Comparison of ENCODE assay signal across 21 cellular contexts in the genomic region with DNA sequence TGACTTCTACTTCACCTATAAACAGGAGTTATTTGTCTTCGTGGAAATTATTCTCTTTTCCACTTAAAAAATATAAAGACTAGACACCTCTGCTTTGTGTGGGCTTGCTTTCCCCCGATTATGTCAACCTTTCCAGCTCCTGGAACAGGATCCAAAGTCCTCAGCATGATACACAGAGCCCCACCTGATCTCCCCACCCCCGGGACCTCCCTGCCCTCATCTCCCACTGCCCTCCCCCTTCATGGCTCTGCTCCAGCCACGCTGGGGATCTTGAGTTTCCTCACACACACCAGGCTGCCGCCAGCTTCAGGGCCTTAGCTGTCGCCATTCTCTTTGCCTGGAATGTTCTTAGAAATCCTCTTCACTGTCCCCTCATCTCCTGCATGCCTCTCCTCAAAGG.
"Had no signal": no experiment of that assay in that cellular context is flagged by ENCODE, and none has a peak within 500 bp of the region (broad histone marks: within the 10 kb centered on the region; RNA-seq: fewer than 3 reads in every experiment).

No MANE protein-coding gene starts in this region.

- H3K9me3 Mint-ChIP-seq: natural killer cell treated with Interleukin-12 subunit alpha and Interleukin-12 subunit beta and Interleukin-15 and Interleukin-18, amount 100 ng/mL, for 72 hours; type B pancreatic cell had no signal

- H3K4me1 ChIP-seq: esophagus muscularis mucosa, gastrocnemius medialis, heart right ventricle, left ventricle myocardium inferior, right atrium auricular region, suprapubic skin, thyroid gland, uterus had no signal

- DNase-seq: cortex of kidney; dorsolateral prefrontal cortex; effector memory CD4-positive, alpha-beta T cell; gastrocnemius medialis; heart right ventricle; left ventricle myocardium inferior; mesenchymal stem cell; midbrain; stimulated activated CD4-positive, alpha-beta T cell treated with anti-CD3 and anti-CD28 coated beads, Interleukin-2, amount 100 ng/mL, for 48 hours; stimulated activated naive CD8-positive, alpha-beta T cell treated with anti-CD3 and anti-CD28 coated beads, Interleukin-15, Interleukin-2, amounts not matched to agents 100 U/mL and 50 U/mL, for 24 hours; thyroid gland; uterus had no signal

- H3K36me3 ChIP-seq: esophagus muscularis mucosa, gastrocnemius medialis, heart right ventricle, left ventricle myocardium inferior, neutrophil, right atrium auricular region, suprapubic skin, thyroid gland, uterus had no signal

- ATAC-seq: gastrocnemius medialis; heart right ventricle; natural killer cell treated with Interleukin-12 subunit alpha and Interleukin-12 subunit beta and Interleukin-15 and Interleukin-18, amount 100 ng/mL, for 72 hours; stimulated activated naive CD8-positive, alpha-beta T cell treated with anti-CD3 and anti-CD28 coated beads, Interleukin-15, Interleukin-2, amounts not matched to agents 100 U/mL and 50 U/mL, for 24 hours had no signal

- H3K36me3 Mint-ChIP-seq: natural killer cell treated with Interleukin-12 subunit alpha and Interleukin-12 subunit beta and Interleukin-15 and Interleukin-18, amount 100 ng/mL, for 72 hours had no signal

- H3K27ac Mint-ChIP-seq: natural killer cell treated with Interleukin-12 subunit alpha and Interleukin-12 subunit beta and Interleukin-15 and Interleukin-18, amount 100 ng/mL, for 72 hours; type B pancreatic cell had no signal

- H3K27me3 ChIP-seq: esophagus muscularis mucosa, gastrocnemius medialis, neutrophil, right atrium auricular region, suprapubic skin, thyroid gland had no signal

- H3K4me2 ChIP-seq: smooth muscle cell had no signal

- H3K4me3 ChIP-seq: dorsolateral prefrontal cortex, esophagus muscularis mucosa, gastrocnemius medialis, heart right ventricle, left ventricle myocardium inferior, lung, right atrium auricular region, smooth muscle cell, suprapubic skin, thyroid gland, uterus had no signal

- H3K27me3 Mint-ChIP-seq: type B pancreatic cell had no signal

- H3K9me3 ChIP-seq: esophagus muscularis mucosa, gastrocnemius medialis, heart right ventricle, left ventricle myocardium inferior, neutrophil, right atrium auricular region, suprapubic skin, thyroid gland, uterus had no signal

- H3K27ac ChIP-seq: dorsolateral prefrontal cortex, epithelial cell of prostate, esophagus muscularis mucosa, gastrocnemius medialis, heart right ventricle, left ventricle myocardium inferior, neutrophil, right atrium auricular region, suprapubic skin, thyroid gland, uterus had no signal

- H3K4me3 Mint-ChIP-seq: natural killer cell treated with Interleukin-12 subunit alpha and Interleukin-12 subunit beta and Interleukin-15 and Interleukin-18, amount 100 ng/mL, for 72 hours; type B pancreatic cell had no signal
